8 cellular contexts compared by ENCODE assay signal in the genomic region with DNA sequence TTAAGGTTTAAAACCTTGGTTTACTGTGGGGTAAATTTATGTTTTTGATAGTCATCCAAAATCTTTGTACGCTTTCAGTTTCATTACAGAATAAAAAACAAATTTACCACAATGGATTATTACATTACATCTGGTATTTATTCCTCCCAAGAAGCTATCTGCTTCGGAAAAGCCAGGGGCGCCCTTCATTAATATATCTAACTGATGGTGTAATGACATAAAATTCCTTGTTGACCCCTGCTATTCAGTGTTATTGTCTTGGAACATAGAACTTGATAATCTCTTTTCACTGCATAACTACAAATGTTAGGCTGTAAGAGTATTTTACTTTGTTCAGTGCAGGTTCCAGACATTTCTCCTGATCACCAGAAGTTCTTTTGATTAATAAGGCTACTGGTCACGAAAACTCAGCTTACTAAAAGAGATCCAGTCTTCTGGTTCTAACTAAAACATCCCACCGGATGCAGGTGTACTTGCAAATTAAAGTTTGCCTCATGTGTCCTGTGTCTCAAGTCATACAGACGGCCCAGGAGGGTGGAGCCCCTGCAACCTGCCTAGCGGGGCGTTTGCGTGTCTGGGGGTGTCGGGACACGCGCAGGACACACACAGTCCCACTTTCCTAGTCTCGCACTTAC. TPM values are rescaled to one million over a fixed set of nuclear protein-coding genes. Genes with fewer than 3 reads are reported as not detected.
DNase-seq lines count a peak whose midpoint lies in the region; ATAC-seq and TF ChIP-seq lines count a peak whose summit lies in the region.

No MANE protein-coding gene starts in this region.

- WGBS in IMR-90 (ENCODE audit: extremely low coverage in 2 of 2, insufficient read length in 1 of 2), 2 experiments: 0% methylated on average over 6 of the region's 13 CpGs; no CpG with 5 or more reads in 1 of the 2 experiments
- under 1% methylated on average over 12 of the region's 13 CpGs for WGBS in mammary epithelial cell (ENCODE audit: low coverage, missing lambda C conversion rate)

- H2BK15ac ChIP-seq in IMR-90 (ENCODE audit: low read depth, low read length): no peak overlapping the region

- no peak for ATAC-seq in IMR-90 (ENCODE audit: low read depth)
- ATAC-seq in GM21390 (IDR thresholded peaks at IDR 0.05; ENCODE audit: unreplicated experiment): no peak
- no peak for ATAC-seq in GM21717 (IDR thresholded peaks at IDR 0.05; ENCODE audit: unreplicated experiment)

- peak overlapping the region; percentile 95 for H2AFZ ChIP-seq in IMR-90 (replicated peaks; ENCODE audit: low read length, poor library complexity)
- H2AFZ ChIP-seq in mammary epithelial cell (ENCODE audit: low read depth, low read length): peak overlapping the region; percentile 84

- DNase-seq in AG10803 (ENCODE audit: low read depth) (no peak), IMR-90 (no peak), mammary epithelial cell (no peak), GM13976 (ENCODE audit: low spot score) (no peak), HCEC 1CT (no peak)

- H3K56ac ChIP-seq in IMR-90 (ENCODE audit: extremely low read depth, insufficient read depth, low read length): peak overlapping the region; percentile 46; the same call in 1 of the 2 replicates

- H3K9me3 ChIP-seq in IMR-90 (ENCODE audit: control insufficient read depth, insufficient read depth, low read length) (no peaks in the 10 kb centered on the region), mammary epithelial cell (replicated peaks; ENCODE audit: insufficient read depth, low read length) (no peaks in the 10 kb centered on the region), muscle layer of colon (ENCODE audit: low read length) (no peaks in the 10 kb centered on the region)

- H2AK5ac ChIP-seq in IMR-90 (ENCODE audit: low read depth, low read length): no peak overlapping the region

- H3K9me1 ChIP-seq in IMR-90 (ENCODE audit: insufficient read depth, low read length): peaks cover 5% of the 10 kb centered on the region; the same call in 1 of the 2 replicates

- H3K9ac ChIP-seq in IMR-90 (ENCODE audit: low read depth, low read length) (peak overlapping the region; percentile 52), mammary epithelial cell (ENCODE audit: insufficient read depth, low read length) (peak overlapping the region; percentile 40), muscle layer of colon (ENCODE audit: low read length) (peak overlapping the region; percentile 61)

- 0 out of 2 replicates have a peak overlapping the region, but pooled peaks have one; percentile 10 for H4K91ac ChIP-seq in IMR-90 (ENCODE audit: insufficient read depth, low read depth, low read length)

- no peak for TF ChIP-seq RAD21 in IMR-90 (IDR thresholded peaks at IDR 0.05; ENCODE audit: low read length)

- no peak overlapping the region for H2BK120ac ChIP-seq in IMR-90 (ENCODE audit: low read depth, low read length)

- H4K5ac ChIP-seq in IMR-90 (ENCODE audit: low read depth, low read length): 0 out of 2 replicates have a peak overlapping the region, but pooled peaks have one; percentile 75

- peak overlapping the region; percentile 20; the same call in 1 of the 2 replicates for H3K27ac ChIP-seq in IMR-90 (ENCODE audit: insufficient read depth, low read length)
- H3K27ac ChIP-seq in mammary epithelial cell (ENCODE audit: insufficient read depth, low read depth, low read length): peak overlapping the region; percentile 11
- peak overlapping the region; percentile 53 for H3K27ac ChIP-seq in muscle layer of colon (ENCODE audit: low read depth, low read length)

- H4K8ac ChIP-seq in IMR-90 (ENCODE audit: low read depth in 2 of 2, low read length in 2 of 2): peak overlapping the region in 1 of 2 experiments; percentile 64; a peak in 1 of 4 replicates

- TF ChIP-seq CTCF in AG10803 (conservative IDR thresholded peaks at IDR 0.05; ENCODE audit: low read length) (peak; percentile 26), IMR-90 (conservative IDR thresholded peaks at IDR 0.05; ENCODE audit: low read depth, low read length) (no peak), mammary epithelial cell (conservative IDR thresholded peaks at IDR 0.05 in 1 of 2, IDR thresholded peaks at IDR 0.05 in 1 of 2; ENCODE audit: extremely low read depth in 1 of 2, insufficient read depth in 1 of 2, low read depth in 1 of 2, low read length in 2 of 2) (no peak), GM13976 (IDR thresholded peaks at IDR 0.05; ENCODE audit: borderline replicate concordance, control extremely low read depth, extremely low read depth, insufficient read depth, missing control alignments) (no peak)

- no peak overlapping the region for H3K14ac ChIP-seq in IMR-90 (replicated peaks; ENCODE audit: low read depth, low read length)

- peak overlapping the region; percentile 19; the same call in 1 of the 2 replicates for H3K4ac ChIP-seq in IMR-90 (ENCODE audit: low read depth, low read length)

- peak overlapping the region; percentile 48 for H2AK9ac ChIP-seq in IMR-90 (replicated peaks; ENCODE audit: low read depth, low read length, poor library complexity)

- POLR2A ChIA-PET in IMR-90 (lab: Charles Lee; ENCODE audit: unreplicated experiment): no interaction called here

- H3K23ac ChIP-seq in IMR-90 (ENCODE audit: low read depth, low read length): no peak overlapping the region

- H3K79me1 ChIP-seq in IMR-90 (ENCODE audit: low read depth in 1 of 2, low read length in 2 of 2): peaks cover 14 to 27% of the 10 kb centered on the region in 2 experiments

- dilution Hi-C loops in IMR-90 (cut with HindIII; ENCODE audit: low sequenced_read_pairs, unreplicated experiment) (no loop called here), mammary epithelial cell (cut with HindIII; ENCODE audit: low sequenced_read_pairs) (no loop called here)

- H3K4me2 ChIP-seq in IMR-90 (ENCODE audit: low read depth, low read length) (peak overlapping the region; percentile 84), mammary epithelial cell (ENCODE audit: insufficient read depth, low read depth, low read length) (peak overlapping the region; percentile 75)

- TF ChIP-seq POLR2A in IMR-90 (IDR thresholded peaks at IDR 0.05; ENCODE audit: low read depth, low read length): 0 out of 2 replicates have a peak, but pooled peaks have one; percentile 2

- H3K36me3 ChIP-seq in IMR-90 (ENCODE audit: control insufficient read depth, insufficient read depth, low read length) (no peaks in the 10 kb centered on the region), mammary epithelial cell (ENCODE audit: insufficient read depth, low read length) (no peaks in the 10 kb centered on the region), muscle layer of colon (ENCODE audit: insufficient read depth, low read length) (no peaks in the 10 kb centered on the region)

- BruUV-seq in IMR-90 (replicated peaks; lab: Mats Ljungman, UMichigan): no TSS peak
- TSS peak; percentile 46 for BruUV-seq in mammary epithelial cell (replicated peaks; lab: Mats Ljungman, UMichigan)

- CTCF ChIA-PET in IMR-90 (lab: Yijun Ruan, JAX): interaction anchor here (0.6 kb wide), 1 partner anchor 286 kb away, joined by 3 read pairs; no protein-coding TSS in a partner anchor
- CTCF ChIA-PET in mammary epithelial cell (lab: Charles Lee; ENCODE audit: low non-redundant PET): interaction anchor here (0.5 kb wide), 1 partner anchor 107 kb away, joined by 3 read pairs; no protein-coding TSS in a partner anchor

- H3K4me1 ChIP-seq in IMR-90 (ENCODE audit: control insufficient read depth, insufficient read depth, low read length) (peaks cover 6% of the 10 kb centered on the region), mammary epithelial cell (ENCODE audit: insufficient read depth, low read length) (peaks cover 2% of the 10 kb centered on the region), muscle layer of colon (ENCODE audit: insufficient read depth, low read length) (peaks cover 14% of the 10 kb centered on the region)

- H3K18ac ChIP-seq in IMR-90 (ENCODE audit: low read depth, low read length): no peak overlapping the region

- peaks cover 27% of the 10 kb centered on the region for H3K79me2 ChIP-seq in mammary epithelial cell (ENCODE audit: insufficient read depth, low read length)

- in situ Hi-C loops in IMR-90 (cut with MboI; ENCODE audit: low sequenced_read_pairs) (loop anchor here (25.0 kb wide), 1 partner anchor 531 kb away; no protein-coding TSS in a partner anchor), mammary epithelial cell (cut with MboI; ENCODE audit: low sequenced_read_pairs in 2 of 2) (no loop called here), GM13976 (cut with MboI; ENCODE audit: low sequenced_read_pairs, unreplicated experiment) (no loop called here)

- intact Hi-C loops in IMR-90 (cut with micrococcal nuclease): loop anchor here (2.0 to 10.0 kb wide), 2 partner anchors 109 to 543 kb away; no protein-coding TSS in a partner anchor
- intact Hi-C loops in mammary epithelial cell (cut with micrococcal nuclease): loop anchor here (2.0 to 10.0 kb wide), 6 partner anchors 57 to 329 kb away; no protein-coding TSS in a partner anchor

- peak overlapping the region; percentile 21 for H2BK5ac ChIP-seq in IMR-90 (ENCODE audit: low read depth, low read length, poor library complexity, severe bottlenecking)

- no peak overlapping the region for H2BK20ac ChIP-seq in IMR-90 (ENCODE audit: low read depth, low read length)

- no peaks in the 10 kb centered on the region for H3K27me3 ChIP-seq in IMR-90 (ENCODE audit: control insufficient read depth, insufficient read depth, low read length)
- no peaks in the 10 kb centered on the region for H3K27me3 ChIP-seq in mammary epithelial cell (ENCODE audit: insufficient read depth, low read length)
- H3K27me3 ChIP-seq in muscle layer of colon (ENCODE audit: control insufficient read depth in 1 of 2, insufficient read depth in 2 of 2, low read length in 2 of 2): no peaks in the 10 kb centered on the region

- H4K20me1 ChIP-seq in IMR-90 (ENCODE audit: insufficient read depth, low read length): peaks cover 18% of the 10 kb centered on the region; the same call in 1 of the 2 replicates
- H4K20me1 ChIP-seq in mammary epithelial cell (ENCODE audit: insufficient read depth, low read length): no peaks in the 10 kb centered on the region

- H3K4me3 ChIP-seq in AG10803 (ENCODE audit: low read length): peak overlapping the region; percentile 75
- peak overlapping the region; percentile 63 for H3K4me3 ChIP-seq in IMR-90 (ENCODE audit: insufficient read depth, low read depth, low read length)
- H3K4me3 ChIP-seq in mammary epithelial cell (replicated peaks in 1 of 3; ENCODE audit: insufficient read depth in 1 of 3, low read depth in 2 of 3, low read length in 3 of 3): peak overlapping the region; percentile 45 to 98 (median 61)
- H3K4me3 ChIP-seq in muscle layer of colon (ENCODE audit: low read depth in 1 of 2, low read length in 2 of 2): peak overlapping the region; percentile 89 to 92

TF ChIP-seq in IMR-90, 13 proteins besides CTCF, POLR2A, EP300 and RAD21:
- no peak for TF ChIP-seq SMC3 (IDR thresholded peaks at IDR 0.05; ENCODE audit: low read depth, low read length)
- 0 out of 2 replicates have a peak, but pooled peaks have one; percentile 35 for TF ChIP-seq MXI1 (IDR thresholded peaks at IDR 0.05; ENCODE audit: borderline replicate concordance, low read depth, low read length)

RNA-seq across cellular contexts. Expression of gene GLCCI1, which starts 0.6 kb away (rescaled TPM):
- total RNA-seq in IMR-90 (2012; rRNA removed) (4.1 and 7.8 TPM in 2 replicates), mammary epithelial cell (10 to 100 TPM in 1 of 2 donors, 1 to 10 TPM in 1; 7.0 to 14.6 TPM)
- polyA plus RNA-seq in IMR-90 (2012; rRNA removed) (6.2 and 8.9 TPM in 2 replicates), mammary epithelial cell (6.4 TPM)
- 2.3 and 3.1 TPM in 2 replicates for polyA plus RNA-seq in IMR-90 (2012; cell fraction: cytosol; rRNA removed)
- 6.2 and 20.3 TPM in 2 replicates for polyA plus RNA-seq in IMR-90 (2012; cell fraction: nucleus; rRNA removed; ENCODE audit: low replicate concordance)
- 56.6 TPM for polyA minus RNA-seq in mammary epithelial cell
